ENCODE assay signal across 10 cellular contexts in genomic region chr12:45914090-45914489, GRCh38.
DNase-seq lines count a peak whose midpoint lies in the region; ATAC-seq and TF ChIP-seq lines count a peak whose summit lies in the region.
"Had no signal": no experiment of that assay in that cellular context is flagged by ENCODE, and none has a peak within 500 bp of the region (broad histone marks: within the 10 kb centered on the region; RNA-seq: fewer than 3 reads in every experiment).

No MANE protein-coding gene starts in this region.

- 48 to 71% (median 68%) methylated on average over 1 of the region's 1 CpG for WGBS in ovary, 3 donors

- TF ChIP-seq CTCF in cardiac fibroblast (IDR thresholded peaks at IDR 0.05; ENCODE audit: low read depth, low read length) (no peak), osteoblast (IDR thresholded peaks at IDR 0.05; ENCODE audit: extremely low read depth, low read depth, low read length) (no peak), ovary (IDR thresholded peaks at IDR 0.05) (no peak)

- H3K4me1 ChIP-seq in osteoblast (ENCODE audit: insufficient read depth, low read length) = peaks cover 12% of the 10 kb centered on the region
- peaks cover 5% of the 10 kb centered on the region for H3K4me1 ChIP-seq in ovary (ENCODE audit: insufficient read depth)
- H3K4me1 ChIP-seq: HAP-1 had no signal

- H3K27me3 ChIP-seq in osteoblast (ENCODE audit: insufficient read depth, low read length) (no peaks in the 10 kb centered on the region), ovary (no peaks in the 10 kb centered on the region)

- no peaks in the 10 kb centered on the region for H4K20me1 ChIP-seq in osteoblast (ENCODE audit: insufficient read depth, low read length)

- no peak overlapping the region for H2AFZ ChIP-seq in osteoblast (ENCODE audit: low read length)

- peak overlapping the region; percentile 25 for H3K27ac ChIP-seq in osteoblast (ENCODE audit: low read depth, low read length)
- H3K27ac ChIP-seq in ovary = no peak overlapping the region

- H3K4me3 ChIP-seq in cardiac fibroblast (replicated peaks in 1 of 2; ENCODE audit: low read depth in 2 of 2, low read length in 2 of 2) = no peak overlapping the region
- H3K4me3 ChIP-seq in osteoblast (ENCODE audit: insufficient read depth, low read length) = no peak overlapping the region
- H3K4me3 ChIP-seq in ovary = no peak overlapping the region
- H3K4me3 ChIP-seq: HAP-1 had no signal

- no peak overlapping the region for H3K4me2 ChIP-seq in osteoblast (ENCODE audit: insufficient read depth, low read length)

- H3K9me3 ChIP-seq in osteoblast (ENCODE audit: low read depth, low read length) = no peaks in the 10 kb centered on the region
- no peaks in the 10 kb centered on the region for H3K9me3 ChIP-seq in ovary
- H3K9me3 ChIP-seq: HAP-1 had no signal

- no peak for ATAC-seq in GM19328 (IDR thresholded peaks at IDR 0.05; ENCODE audit: unreplicated experiment)
- no peak for ATAC-seq in GM21367 (IDR thresholded peaks at IDR 0.05; ENCODE audit: unreplicated experiment)

- no peaks in the 10 kb centered on the region for H3K79me2 ChIP-seq in osteoblast (ENCODE audit: insufficient read depth, low read length)

- TF ChIP-seq EP300 in ovary (IDR thresholded peaks at IDR 0.05) = no peak

- intact Hi-C loops in ovary (cut with DNase I) = no loop called here

- DNase-seq in DMS53 (lab: John Stamatoyannopoulos, UW) (peak; percentile 37), DMS53 treated with DMSO at 0.1 percent for 48 hours (lab: John Stamatoyannopoulos, UW; ENCODE audit: unreplicated experiment) (no peak), HT1080 (ENCODE audit: low read depth) (peak; percentile 78), cardiac fibroblast (ENCODE audit: low read depth in 2 of 2) (peak; percentile 43 to 77), osteoblast (ENCODE audit: insufficient read length, low spot score, missing footprints) (peak; percentile 76), ovary (no peak)
- DNase-seq: activated naive CD4-positive, alpha-beta T cell treated with anti-CD3 and anti-CD28 coated beads for 36 hours had no signal

- peaks cover 7% of the 10 kb centered on the region for H3K36me3 ChIP-seq in osteoblast (ENCODE audit: insufficient read depth, low read length)
- no peaks in the 10 kb centered on the region for H3K36me3 ChIP-seq in ovary

- TF ChIP-seq POLR2A in ovary (IDR thresholded peaks at IDR 0.05) = no peak

Comparison
In these comparisons a context has a peak if more than half of its experiments do, and no peak if none do; other contexts are left out.
1. DNase-seq: peak in DMS53 (single experiment), HT1080 (single experiment), cardiac fibroblast (2 of 2) and osteoblast (single experiment); none in DMS53 treated with DMSO at 0.1 percent for 48 hours (single experiment) and ovary (0 of 5).